In genomic region chr2:134425723-134426496, GRCh38 we compare ENCODE assay signal across 24 cellular contexts.
DNase-seq lines count a peak whose midpoint lies in the region; ATAC-seq and TF ChIP-seq lines count a peak whose summit lies in the region.
"Had no signal": no experiment of that assay in that cellular context is flagged by ENCODE, and none has a peak within 500 bp of the region (broad histone marks: within the 10 kb centered on the region; RNA-seq: fewer than 3 reads in every experiment).

No MANE protein-coding gene starts in this region.

- intact Hi-C loops in activated naive CD4-positive, alpha-beta T cell treated with anti-CD3 and anti-CD28 coated beads for 36 hours (cut with micrococcal nuclease): no loop called here
- intact Hi-C loops in PC-3 (cut with micrococcal nuclease): no loop called here

- peak overlapping the region; percentile 94 for H3K27ac Mint-ChIP-seq in activated naive CD4-positive, alpha-beta T cell treated with anti-CD3 and anti-CD28 coated beads, Interleukin-2, amount 50 U/mL, for 24 hours
- no peak overlapping the region for H3K27ac Mint-ChIP-seq in activated naive CD4-positive, alpha-beta T cell treated with anti-CD3 and anti-CD28 coated beads for 36 hours
- H3K27ac Mint-ChIP-seq: activated CD4-positive, alpha-beta T cell treated with anti-CD3 and anti-CD28 coated beads, Interleukin-2, amount 10 ng/mL, durations not matched to agents 7 days and 5 days; activated T-helper 2 cell treated with anti-CD3 and anti-CD28 coated beads, Interferon-gamma antibody, Interleukin-2, Interleukin-4, amounts not matched to agents 10 μg/mL and 5 μg/mL and 100 μg/mL, durations not matched to agents 14 hours and 24 hours and 36 hours; mesothelial cell of epicardium had no signal

- no peaks in the 10 kb centered on the region for H4K20me1 ChIP-seq in PC-3 (ENCODE audit: low read length)

- CTCF ChIA-PET in activated naive CD4-positive, alpha-beta T cell treated with anti-CD3 and anti-CD28 coated beads for 36 hours (lab: Charles Lee): interaction anchor here (1.2 kb wide), 1 partner anchor 14 kb away, joined by 4 read pairs; no protein-coding TSS in a partner anchor
- CTCF ChIA-PET in PC-3 (lab: Charles Lee): no interaction called here

- no peaks in the 10 kb centered on the region for H3K9me2 ChIP-seq in PC-3 (replicated peaks; ENCODE audit: low read length)

- H3K27me3 Mint-ChIP-seq in activated naive CD4-positive, alpha-beta T cell treated with anti-CD3 and anti-CD28 coated beads, Interleukin-2, amount 50 U/mL, for 24 hours: no peaks in the 10 kb centered on the region
- no peaks in the 10 kb centered on the region for H3K27me3 Mint-ChIP-seq in activated naive CD4-positive, alpha-beta T cell treated with anti-CD3 and anti-CD28 coated beads for 36 hours (ENCODE audit: low read depth)
- H3K27me3 Mint-ChIP-seq: activated CD4-positive, alpha-beta T cell treated with anti-CD3 and anti-CD28 coated beads, Interleukin-2, amount 10 ng/mL, durations not matched to agents 7 days and 5 days; naive thymus-derived CD8-positive, alpha-beta T cell had no signal

- POLR2A ChIA-PET in PC-3 (lab: Charles Lee; ENCODE audit: unreplicated experiment): no interaction called here

- TF ChIP-seq CTCF in PC-3 (conservative IDR thresholded peaks at IDR 0.05; ENCODE audit: low read depth, low read length): no peak
- no peak for TF ChIP-seq CTCF in thoracic aorta (IDR thresholded peaks at IDR 0.05)

- no peak for DNase-seq in activated naive CD4-positive, alpha-beta T cell treated with anti-CD3 and anti-CD28 coated beads for 36 hours
- DNase-seq in PC-3 (peak; percentile 51), fibroblast of peridontal ligament (ENCODE audit: extremely low read depth) (peak; percentile 28), thoracic aorta (ENCODE audit: low spot score) (no peak)
- DNase-seq in stimulated activated naive CD8-positive, alpha-beta T cell treated with anti-CD3 and anti-CD28 coated beads, Interleukin-15, Interleukin-2, amounts not matched to agents 100 U/mL and 50 U/mL, for 24 hours: no peak
- DNase-seq: activated CD4-positive, alpha-beta T cell treated with anti-CD3 and anti-CD28 coated beads, Interleukin-2, amount 10 ng/mL, durations not matched to agents 7 days and 5 days; C1 segment of cervical spinal cord; cerebellar nuclear complex; DND-41; naive thymus-derived CD8-positive, alpha-beta T cell; NCI-H146; NCI-H446 treated with DMSO at 0.1 percent for 48 hours; ovary; retina; small intestine; transverse colon had no signal

- peaks cover 10% of the 10 kb centered on the region; the same call in 1 of the 2 replicates for H3K36me3 ChIP-seq in PC-3 (ENCODE audit: low read depth, low read length)
- peaks cover 3% of the 10 kb centered on the region for H3K36me3 ChIP-seq in thoracic aorta
- H3K36me3 ChIP-seq: ovary had no signal

- H3K36me3 Mint-ChIP-seq in activated naive CD4-positive, alpha-beta T cell treated with anti-CD3 and anti-CD28 coated beads, Interleukin-2, amount 50 U/mL, for 24 hours: peaks cover 10% of the 10 kb centered on the region
- H3K36me3 Mint-ChIP-seq in activated naive CD4-positive, alpha-beta T cell treated with anti-CD3 and anti-CD28 coated beads for 36 hours (ENCODE audit: low read depth): peaks cover 21% of the 10 kb centered on the region

- H3K27me3 ChIP-seq in PC-3 (ENCODE audit: low read length) (no peaks in the 10 kb centered on the region), thoracic aorta (replicated peaks; ENCODE audit: insufficient read depth) (no peaks in the 10 kb centered on the region)
- H3K27me3 ChIP-seq: ovary, transverse colon had no signal

- no peak overlapping the region for H2AFZ ChIP-seq in PC-3 (ENCODE audit: low read length)

- peak overlapping the region; percentile 34 for H3K9ac ChIP-seq in PC-3 (ENCODE audit: low read length)

- H3K4me1 Mint-ChIP-seq in activated naive CD4-positive, alpha-beta T cell treated with anti-CD3 and anti-CD28 coated beads, Interleukin-2, amount 50 U/mL, for 24 hours: no peaks in the 10 kb centered on the region
- peaks cover 2% of the 10 kb centered on the region for H3K4me1 Mint-ChIP-seq in activated naive CD4-positive, alpha-beta T cell treated with anti-CD3 and anti-CD28 coated beads for 36 hours (ENCODE audit: low read depth)
- H3K4me1 Mint-ChIP-seq: mesothelial cell of epicardium had no signal

- no peak overlapping the region for H3K4me3 Mint-ChIP-seq in activated naive CD4-positive, alpha-beta T cell treated with anti-CD3 and anti-CD28 coated beads, Interleukin-2, amount 50 U/mL, for 24 hours
- no peak overlapping the region for H3K4me3 Mint-ChIP-seq in activated naive CD4-positive, alpha-beta T cell treated with anti-CD3 and anti-CD28 coated beads for 36 hours
- H3K4me3 Mint-ChIP-seq: activated CD4-positive, alpha-beta T cell treated with anti-CD3 and anti-CD28 coated beads, Interleukin-2, amount 10 ng/mL, durations not matched to agents 7 days and 5 days; mesothelial cell of epicardium; naive thymus-derived CD8-positive, alpha-beta T cell had no signal

- H3K79me2 ChIP-seq in PC-3 (ENCODE audit: low read length): no peaks in the 10 kb centered on the region

- peak; percentile 84 for ATAC-seq in PC-3
- no peak for ATAC-seq in thoracic aorta (ENCODE audit: insufficient number of reproducible peaks, low FRiP score, low read depth)
- ATAC-seq in GM21390 (IDR thresholded peaks at IDR 0.05; ENCODE audit: unreplicated experiment): no peak
- ATAC-seq in stimulated activated naive CD8-positive, alpha-beta T cell treated with anti-CD3 and anti-CD28 coated beads, Interleukin-15, Interleukin-2, amounts not matched to agents 100 U/mL and 50 U/mL, for 24 hours: no peak
- no peak for ATAC-seq in HG03565 (IDR thresholded peaks at IDR 0.05; ENCODE audit: unreplicated experiment)
- ATAC-seq: left lobe of liver; naive thymus-derived CD8-positive, alpha-beta T cell; SK-N-SH treated with all-trans-retinoic acid at 6 μM for 48 hours had no signal

- no peaks in the 10 kb centered on the region for H3F3A ChIP-seq in PC-3 (ENCODE audit: low read length, unreplicated experiment)

- BruUV-seq in PC-3 (replicated peaks; lab: Mats Ljungman, UMichigan): TSS peak; percentile 97

- H3K4me1 ChIP-seq in PC-3 (ENCODE audit: insufficient read depth, low read length) (peaks cover 13% of the 10 kb centered on the region), thoracic aorta (ENCODE audit: control insufficient read depth in 1 of 2, low read depth in 2 of 2) (peaks cover 0 to 33% of the 10 kb centered on the region in 2 donors)
- H3K4me1 ChIP-seq: transverse colon had no signal

- H3K27ac ChIP-seq in PC-3 (ENCODE audit: low read length) (peak overlapping the region; percentile 62), thoracic aorta (peak overlapping the region; percentile 9 to 37)
- H3K27ac ChIP-seq: ovary, transverse colon, VCaP had no signal

- H3K4me3 ChIP-seq in PC-3 (ENCODE audit: low read length) (no peak overlapping the region), thoracic aorta (no peak overlapping the region)
- H3K4me3 ChIP-seq: ovary, transverse colon had no signal

- no peaks in the 10 kb centered on the region for H3K9me3 Mint-ChIP-seq in activated naive CD4-positive, alpha-beta T cell treated with anti-CD3 and anti-CD28 coated beads, Interleukin-2, amount 50 U/mL, for 24 hours
- H3K9me3 Mint-ChIP-seq in activated naive CD4-positive, alpha-beta T cell treated with anti-CD3 and anti-CD28 coated beads for 36 hours: no peaks in the 10 kb centered on the region
- H3K9me3 Mint-ChIP-seq: activated CD4-positive, alpha-beta T cell treated with anti-CD3 and anti-CD28 coated beads, Interleukin-2, amount 10 ng/mL, durations not matched to agents 7 days and 5 days; activated T-helper 2 cell treated with anti-CD3 and anti-CD28 coated beads, Interferon-gamma antibody, Interleukin-2, Interleukin-4, amounts not matched to agents 10 μg/mL and 5 μg/mL and 100 μg/mL, durations not matched to agents 14 hours and 24 hours and 36 hours; mesothelial cell of epicardium; naive thymus-derived CD8-positive, alpha-beta T cell had no signal

- no peak overlapping the region for H3K4me2 ChIP-seq in PC-3 (ENCODE audit: low read length)

- H3K9me3 ChIP-seq in PC-3 (ENCODE audit: low read length) (no peaks in the 10 kb centered on the region), thoracic aorta (no peaks in the 10 kb centered on the region)
- H3K9me3 ChIP-seq: ovary, transverse colon had no signal

Comparison
In these comparisons a context has a peak if more than half of its experiments do, and no peak if none do; other contexts are left out.
1. DNase-seq: peak in PC-3 (single experiment) and fibroblast of peridontal ligament (single experiment); none in activated naive CD4-positive, alpha-beta T cell treated with anti-CD3 and anti-CD28 coated beads for 36 hours (single experiment), thoracic aorta (single experiment) and stimulated activated naive CD8-positive, alpha-beta T cell treated with anti-CD3 and anti-CD28 coated beads, Interleukin-15, Interleukin-2, amounts not matched to agents 100 U/mL and 50 U/mL, for 24 hours (single experiment).